ENCODE assay signal across 30 cellular contexts in the genomic region with DNA sequence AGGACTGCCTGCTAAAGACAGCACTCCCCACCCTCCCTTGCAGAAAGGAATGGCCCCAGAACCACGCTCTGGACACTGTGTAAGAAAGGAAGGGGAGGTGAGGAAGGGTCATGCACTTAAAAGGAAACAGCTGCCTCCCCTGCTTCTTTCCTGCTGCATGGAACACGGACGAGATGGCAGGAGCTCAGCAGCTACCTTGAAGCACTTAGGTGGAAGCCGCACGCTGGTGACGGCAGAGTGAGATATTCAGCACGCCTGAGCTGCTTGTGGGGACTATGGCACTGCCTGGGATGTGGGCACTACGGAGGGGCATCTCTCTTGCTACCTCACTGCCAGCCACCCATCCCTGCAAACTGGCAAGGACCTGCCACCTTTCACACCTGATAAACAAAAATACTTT.
DNase-seq lines count a peak whose midpoint lies in the region; ATAC-seq, FAIRE-seq and TF ChIP-seq lines count a peak whose summit lies in the region.
"Had no signal": no experiment of that assay in that cellular context is flagged by ENCODE, and none has a peak within 500 bp of the region (broad histone marks: within the 10 kb centered on the region; RNA-seq: fewer than 3 reads in every experiment).

No MANE protein-coding gene starts in this region.

- H3K4me1 ChIP-seq in astrocyte (ENCODE audit: insufficient read depth, low read length) (peaks cover 26% of the 10 kb centered on the region), pancreas (peaks cover 0 to 12% (median 12%) of the 10 kb centered on the region in 3 donors)

- peaks cover 74% of the 10 kb centered on the region for H3K79me2 ChIP-seq in astrocyte (ENCODE audit: insufficient read depth, low read length)

- TF ChIP-seq CTCF in astrocyte (IDR thresholded peaks at IDR 0.05; ENCODE audit: insufficient read depth, low read depth, low read length): no peak
- TF ChIP-seq CTCF in pancreas (IDR thresholded peaks at IDR 0.05): no peak

- H3K4me1 Mint-ChIP-seq in astrocyte (ENCODE audit: low read depth, unreplicated experiment) (peaks cover 28% of the 10 kb centered on the region), memory B cell (peaks cover 9% of the 10 kb centered on the region)
- H3K4me1 Mint-ChIP-seq: activated naive CD8-positive, alpha-beta T cell treated with anti-CD3 and anti-CD28 coated beads for 36 hours; CD8-positive, alpha-beta memory T cell had no signal

- FAIRE-seq in astrocyte (lab: Jason Lieb, UNC): no peak
- FAIRE-seq in pancreas (lab: Jason Lieb, UNC): no peak
- FAIRE-seq: kidney, small intestine, urothelium cell line had no signal

- no peak overlapping the region for H3K4me3 Mint-ChIP-seq in astrocyte (ENCODE audit: unreplicated experiment)
- no peak overlapping the region for H3K4me3 Mint-ChIP-seq in memory B cell
- H3K4me3 Mint-ChIP-seq: activated naive CD8-positive, alpha-beta T cell treated with anti-CD3 and anti-CD28 coated beads for 36 hours; CD8-positive, alpha-beta memory T cell; naive thymus-derived CD4-positive, alpha-beta T cell; stimulated activated naive CD8-positive, alpha-beta T cell treated with anti-CD3 and anti-CD28 coated beads, Interleukin-15, Interleukin-2, amounts not matched to agents 100 ng/mL and 50 ng/mL, for 24 hours; T-helper 2 cell treated with Interferon-gamma antibody and Interleukin-4, amounts not matched to agents 5 μg/mL and 100 μg/mL, for 36 hours had no signal

- DNase-seq in NCI-H69 (lab: John Stamatoyannopoulos, UW): peak; percentile 47
- DNase-seq in astrocyte (ENCODE audit: low read depth): no peak
- no peak for DNase-seq in memory B cell (ENCODE audit: low spot score in 2 of 2)
- DNase-seq in pulmonary artery endothelial cell (ENCODE audit: low read depth, low spot score): peak; percentile 5
- no peak for DNase-seq in NCI-H1105 (lab: John Stamatoyannopoulos, UW)
- DNase-seq in pancreas: no peak
- no peak for DNase-seq in middle frontal gyrus (ENCODE audit: extremely low spot score, low spot score)
- DNase-seq: activated CD4-positive, alpha-beta T cell treated with anti-CD3 and anti-CD28 coated beads for 4 hours; activated naive CD8-positive, alpha-beta T cell treated with anti-CD3 and anti-CD28 coated beads for 36 hours; aorta; BE2C; CD8-positive, alpha-beta memory T cell; cortex of kidney; foreskin melanocyte; H9; Karpas-422; kidney; left ventricle myocardium superior; midbrain; naive thymus-derived CD4-positive, alpha-beta T cell; NCI-H526 treated with DMSO at 0.1 percent for 48 hours; ovary; SHP77 treated with DMSO at 0.1 percent for 48 hours; small intestine; testis had no signal

- H3K27ac ChIP-seq in astrocyte (ENCODE audit: low read depth, low read length): no peak overlapping the region
- no peak overlapping the region for H3K27ac ChIP-seq in pancreas
- H3K27ac ChIP-seq: ovary, testis had no signal

- peak overlapping the region; percentile 32 for H3K9ac ChIP-seq in astrocyte (ENCODE audit: low read length)

- H3K4me3 ChIP-seq in astrocyte (ENCODE audit: insufficient read depth, low read depth, low read length) (no peak overlapping the region), pancreas (no peak overlapping the region)
- H3K4me3 ChIP-seq: cardiac muscle cell, ovary, testis had no signal

- H3K36me3 Mint-ChIP-seq in astrocyte (ENCODE audit: low read depth, unreplicated experiment) (peaks cover 17% of the 10 kb centered on the region), memory B cell (peaks cover 6% of the 10 kb centered on the region)
- H3K36me3 Mint-ChIP-seq: activated naive CD8-positive, alpha-beta T cell treated with anti-CD3 and anti-CD28 coated beads for 36 hours; CD8-positive, alpha-beta memory T cell; naive thymus-derived CD4-positive, alpha-beta T cell had no signal

- intact Hi-C loops in pancreas (cut with DNase I): no loop called here

- WGBS in pancreas, 2 donors: 93 to 94% methylated on average over 8 of the region's 8 CpGs

- H2AFZ ChIP-seq in astrocyte (ENCODE audit: low read depth, low read length): no peak overlapping the region

- H3K27ac Mint-ChIP-seq in astrocyte (ENCODE audit: unreplicated experiment): no peak overlapping the region
- H3K27ac Mint-ChIP-seq in memory B cell: peak overlapping the region; percentile 16
- H3K27ac Mint-ChIP-seq: activated naive CD8-positive, alpha-beta T cell treated with anti-CD3 and anti-CD28 coated beads for 36 hours; activated T-helper 2 cell treated with anti-CD3 and anti-CD28 coated beads, Interferon-gamma antibody, Interleukin-2, Interleukin-4, amounts not matched to agents 10 μg/mL and 5 μg/mL and 100 μg/mL, durations not matched to agents 14 hours and 24 hours and 36 hours; CD8-positive, alpha-beta memory T cell; naive thymus-derived CD4-positive, alpha-beta T cell; stimulated activated naive CD8-positive, alpha-beta T cell treated with anti-CD3 and anti-CD28 coated beads, Interleukin-15, Interleukin-2, amounts not matched to agents 100 ng/mL and 50 ng/mL, for 24 hours; T-helper 2 cell treated with Interferon-gamma antibody and Interleukin-4, amounts not matched to agents 5 μg/mL and 100 μg/mL, for 36 hours had no signal

- no peaks in the 10 kb centered on the region for H3K36me3 ChIP-seq in astrocyte (ENCODE audit: insufficient read depth, low read length)
- no peaks in the 10 kb centered on the region for H3K36me3 ChIP-seq in pancreas
- H3K36me3 ChIP-seq: cardiac muscle cell, ovary had no signal

- H3K9me3 Mint-ChIP-seq in astrocyte (ENCODE audit: unreplicated experiment) (no peaks in the 10 kb centered on the region), memory B cell (no peaks in the 10 kb centered on the region)
- H3K9me3 Mint-ChIP-seq: activated naive CD8-positive, alpha-beta T cell treated with anti-CD3 and anti-CD28 coated beads for 36 hours; activated T-helper 2 cell treated with anti-CD3 and anti-CD28 coated beads, Interferon-gamma antibody, Interleukin-2, Interleukin-4, amounts not matched to agents 10 μg/mL and 5 μg/mL and 100 μg/mL, durations not matched to agents 14 hours and 24 hours and 36 hours; CD8-positive, alpha-beta memory T cell; H9; naive thymus-derived CD4-positive, alpha-beta T cell; stimulated activated naive CD8-positive, alpha-beta T cell treated with anti-CD3 and anti-CD28 coated beads, Interleukin-15, Interleukin-2, amounts not matched to agents 100 ng/mL and 50 ng/mL, for 24 hours; T-helper 2 cell treated with Interferon-gamma antibody and Interleukin-4, amounts not matched to agents 5 μg/mL and 100 μg/mL, for 36 hours had no signal

- ATAC-seq in memory B cell (ENCODE audit: low read depth) (no peak), pancreas (no peak)
- ATAC-seq: left ventricle myocardium superior; naive thymus-derived CD4-positive, alpha-beta T cell had no signal

- H3K4me2 ChIP-seq in astrocyte (ENCODE audit: low read length): peak overlapping the region; percentile 39

- H3K27me3 ChIP-seq in astrocyte (ENCODE audit: insufficient read depth, low read length) (no peaks in the 10 kb centered on the region), pancreas (no peaks in the 10 kb centered on the region)
- H3K27me3 ChIP-seq: BE2C, cardiac muscle cell, ovary, testis had no signal

- H4K20me1 ChIP-seq in astrocyte (ENCODE audit: insufficient read depth, low read length): peaks cover 42% of the 10 kb centered on the region

- H3K9me3 ChIP-seq in astrocyte (ENCODE audit: insufficient read depth, low read depth, low read length) (no peaks in the 10 kb centered on the region), pancreas (no peaks in the 10 kb centered on the region)
- H3K9me3 ChIP-seq: BE2C, ovary, testis had no signal

- no peaks in the 10 kb centered on the region for H3K27me3 Mint-ChIP-seq in astrocyte (ENCODE audit: low read depth, unreplicated experiment)
- no peaks in the 10 kb centered on the region for H3K27me3 Mint-ChIP-seq in memory B cell
- H3K27me3 Mint-ChIP-seq: activated naive CD8-positive, alpha-beta T cell treated with anti-CD3 and anti-CD28 coated beads for 36 hours; CD8-positive, alpha-beta memory T cell; naive thymus-derived CD4-positive, alpha-beta T cell; stimulated activated naive CD8-positive, alpha-beta T cell treated with anti-CD3 and anti-CD28 coated beads, Interleukin-15, Interleukin-2, amounts not matched to agents 100 ng/mL and 50 ng/mL, for 24 hours had no signal

Comparison
In these comparisons a context has a peak if more than half of its experiments do, and no peak if none do; other contexts are left out.
1. DNase-seq: peak in NCI-H69 (single experiment) and pulmonary artery endothelial cell (single experiment); none in astrocyte (single experiment), memory B cell (0 of 2), NCI-H1105 (single experiment), pancreas (0 of 6) and middle frontal gyrus (single experiment).